In genomic region chr17:1940810-1941185, GRCh38 we compare ENCODE assay signal across 22 cellular contexts.
"Had no signal": no experiment of that assay in that cellular context is flagged by ENCODE, and none has a peak within 500 bp of the region (broad histone marks: within the 10 kb centered on the region; RNA-seq: fewer than 3 reads in every experiment).

No MANE protein-coding gene starts in this region.

- H3K27ac ChIP-seq: epithelial cell of prostate, right lobe of liver, thoracic aorta, VCaP had no signal

- H3K27me3 ChIP-seq: adrenal gland, right lobe of liver had no signal

- FAIRE-seq: colon, kidney had no signal

- H3K4me2 ChIP-seq: smooth muscle cell had no signal

- DNase-seq: activated CD4-positive, alpha-beta T cell treated with anti-CD3 and anti-CD28 coated beads, Interleukin-2, amount 50 U/mL, for 4 hours; activated effector memory CD4-positive, alpha-beta T cell treated with anti-CD3 and anti-CD28 coated beads, Interleukin-2, amount 50 U/mL, for 16 hours; activated T-cell treated with anti-CD3 and anti-CD28 coated beads, Interleukin-2, amount 50 U/mL, for 72 hours; adrenal gland; endodermal cell; foreskin fibroblast; glutamatergic neuron; kidney; nephron progenitor cell; right lobe of liver; stimulated activated CD4-positive, alpha-beta T cell treated with anti-CD3 and anti-CD28 coated beads, Interleukin-4, amount 100 ng/mL, for 24 hours; T-helper 1 cell; T1000 had no signal

- H3K36me3 Mint-ChIP-seq: activated naive CD4-positive, alpha-beta T cell treated with anti-CD3 and anti-CD28 coated beads, Interleukin-2, amount 50 U/mL, for 72 hours; mesothelial cell of epicardium; stimulated activated memory B cell treated with anti-CD40 and anti-IgM and Interleukin-4, amounts not matched to agents 10 μg/mL and 1 μg/mL and 100 μg/mL, for 72 hours had no signal

- H3K4me3 Mint-ChIP-seq: activated T-cell treated with anti-CD3 and anti-CD28 coated beads, Interleukin-2, amount 50 U/mL, for 72 hours; endodermal cell; mesothelial cell of epicardium; nephron progenitor cell; stimulated activated memory B cell treated with anti-CD40 and anti-IgM and Interleukin-4, amounts not matched to agents 10 μg/mL and 1 μg/mL and 100 μg/mL, for 72 hours had no signal

- H3K27ac Mint-ChIP-seq: activated naive CD4-positive, alpha-beta T cell treated with anti-CD3 and anti-CD28 coated beads, Interleukin-2, amount 50 U/mL, for 72 hours; activated T-cell treated with anti-CD3 and anti-CD28 coated beads, Interleukin-2, amount 50 U/mL, for 72 hours; endodermal cell; mesothelial cell of epicardium; nephron progenitor cell; stimulated activated memory B cell treated with anti-CD40 and anti-IgM and Interleukin-4, amounts not matched to agents 10 μg/mL and 1 μg/mL and 100 μg/mL, for 72 hours had no signal

- H3K4me1 Mint-ChIP-seq: endodermal cell; stimulated activated memory B cell treated with anti-CD40 and anti-IgM and Interleukin-4, amounts not matched to agents 10 μg/mL and 1 μg/mL and 100 μg/mL, for 72 hours had no signal

- H3K9me3 Mint-ChIP-seq: activated naive CD4-positive, alpha-beta T cell treated with anti-CD3 and anti-CD28 coated beads, Interleukin-2, amount 50 U/mL, for 72 hours; activated T-cell treated with anti-CD3 and anti-CD28 coated beads, Interleukin-2, amount 50 U/mL, for 72 hours; endodermal cell; mesothelial cell of epicardium; nephron progenitor cell; stimulated activated memory B cell treated with anti-CD40 and anti-IgM and Interleukin-4, amounts not matched to agents 10 μg/mL and 1 μg/mL and 100 μg/mL, for 72 hours had no signal

- H3K4me1 ChIP-seq: right lobe of liver had no signal

- H3K9me3 ChIP-seq: adrenal gland, right lobe of liver, thoracic aorta had no signal

- H3K4me3 ChIP-seq: adrenal gland, lung, right lobe of liver, smooth muscle cell, thoracic aorta had no signal

- H3K36me3 ChIP-seq: adrenal gland, right lobe of liver, thoracic aorta had no signal
